Comparison of ENCODE assay signal across 16 cellular contexts in genomic region chr3:150080058-150080730, GRCh38.
DNase-seq lines count a peak whose midpoint lies in the region; ATAC-seq, FAIRE-seq and TF ChIP-seq lines count a peak whose summit lies in the region.
"Had no signal": no experiment of that assay in that cellular context is flagged by ENCODE, and none has a peak within 500 bp of the region (broad histone marks: within the 10 kb centered on the region; RNA-seq: fewer than 3 reads in every experiment).

No MANE protein-coding gene starts in this region.

- H3K27me3 ChIP-seq in RWPE2 (ENCODE audit: insufficient read depth, poor library complexity, severe bottlenecking) (no peaks in the 10 kb centered on the region), esophagus muscularis mucosa (no peaks in the 10 kb centered on the region), HepG2 (ENCODE audit: control insufficient read depth in 1 of 2, insufficient read depth in 2 of 2, low read length in 2 of 2) (0 out of 5 replicates have a peak, but pooled peaks cover 0 to 2% of the 10 kb centered on the region in 2 experiments)
- H3K27me3 ChIP-seq: body of pancreas had no signal

- peak; percentile 53 for DNase-seq in AG10803 (ENCODE audit: low read depth)
- DNase-seq in RWPE2 (ENCODE audit: low spot score) = no peak
- DNase-seq in esophagus muscularis mucosa (ENCODE audit: extremely low spot score) = peak; percentile 29
- DNase-seq in osteocyte (ENCODE audit: extremely low spot score, unreplicated experiment) = no peak
- no peak for DNase-seq in T-helper 1 cell
- DNase-seq in HepG2 (ENCODE audit: low spot score) = no peak
- no peak for DNase-seq in NCI-H1694 treated with DMSO at 0.1 percent for 48 hours (lab: John Stamatoyannopoulos, UW)
- DNase-seq: activated CD8-positive, alpha-beta memory T cell treated with anti-CD3 and anti-CD28 coated beads for 24 hours; activated gamma-delta T cell; body of pancreas; naive thymus-derived CD4-positive, alpha-beta T cell had no signal

- peaks cover 54% of the 10 kb centered on the region for H3K4me1 Mint-ChIP-seq in osteocyte (ENCODE audit: unreplicated experiment)

- no peak overlapping the region for H3K9ac ChIP-seq in HepG2 (ENCODE audit: insufficient read depth, low read depth, low read length)

- H3K36me3 ChIP-seq in RWPE2 (ENCODE audit: low read depth) (no peaks in the 10 kb centered on the region), esophagus muscularis mucosa (no peaks in the 10 kb centered on the region), HepG2 (replicated peaks in 1 of 2; ENCODE audit: control insufficient read depth in 1 of 2, insufficient read depth in 2 of 2, low read length in 2 of 2) (no peaks in the 10 kb centered on the region)

- in situ Hi-C loops in HepG2 (cut with HindIII; ENCODE audit: extremely low pct_ligation_motif_present, low pct_unique_long_range_greater_than_20kb) = no loop called here

- H3K27ac ChIP-seq in RWPE2 (ENCODE audit: poor library complexity, severe bottlenecking) (peak overlapping the region; percentile 81), esophagus muscularis mucosa (replicated peaks in 1 of 4) (peak overlapping the region in 1 of 4 donors; percentile 19), HepG2 (ENCODE audit: extremely low read length, insufficient read depth, low read length) (no peak overlapping the region)
- H3K27ac ChIP-seq: body of pancreas had no signal

- no peak overlapping the region for H2AFZ ChIP-seq in HepG2 (ENCODE audit: low read length)

- no peak for TF ChIP-seq CTCF in AG10803 (conservative IDR thresholded peaks at IDR 0.05; ENCODE audit: low read length)
- TF ChIP-seq CTCF in RWPE2 (IDR thresholded peaks at IDR 0.05; ENCODE audit: poor library complexity, severe bottlenecking) = no peak
- TF ChIP-seq CTCF in esophagus muscularis mucosa (IDR thresholded peaks at IDR 0.05) = no peak
- TF ChIP-seq CTCF in osteocyte (IDR thresholded peaks at IDR 0.05) = no peak
- no peak for TF ChIP-seq CTCF in HepG2 (CRISPR knock-in tag; IDR thresholded peaks at IDR 0.05)

- intact Hi-C loops in esophagus muscularis mucosa (cut with DNase I) (no loop called here), HepG2 (cut with micrococcal nuclease; ENCODE audit: unreplicated experiment) (no loop called here)

- 61% methylated on average over 4 of the region's 4 CpGs for WGBS in esophagus muscularis mucosa
- WGBS in HepG2 (ENCODE audit: low lambda C conversion rate) = 19% methylated on average over 4 of the region's 4 CpGs

- H3K9me3 Mint-ChIP-seq in osteocyte (ENCODE audit: unreplicated experiment) = no peaks in the 10 kb centered on the region
- H3K9me3 Mint-ChIP-seq: stimulated activated naive CD8-positive, alpha-beta T cell treated with anti-CD3 and anti-CD28 coated beads, Interleukin-15, Interleukin-2, amounts not matched to agents 100 ng/mL and 50 ng/mL, for 24 hours had no signal

- TF ChIP-seq RAD21 in HepG2 (CRISPR knock-in tag; IDR thresholded peaks at IDR 0.05) = no peak

- no peaks in the 10 kb centered on the region for H3K79me2 ChIP-seq in HepG2 (ENCODE audit: insufficient read depth, low read length)

- no peaks in the 10 kb centered on the region for H4K20me1 ChIP-seq in HepG2 (ENCODE audit: insufficient read depth, low read length)

- POLR2A ChIA-PET in HepG2 (lab: Yijun Ruan, JAX) = no interaction called here

- H3K4me3 Mint-ChIP-seq in osteocyte (ENCODE audit: unreplicated experiment) = no peak overlapping the region
- H3K4me3 Mint-ChIP-seq: naive thymus-derived CD4-positive, alpha-beta T cell; stimulated activated naive CD8-positive, alpha-beta T cell treated with anti-CD3 and anti-CD28 coated beads, Interleukin-15, Interleukin-2, amounts not matched to agents 100 ng/mL and 50 ng/mL, for 24 hours had no signal

- TF ChIP-seq EP300 in esophagus muscularis mucosa (IDR thresholded peaks at IDR 0.05) (no peak), HepG2 (IDR thresholded peaks at IDR 0.05; ENCODE audit: low read depth in 2 of 2, low read length in 2 of 2) (no peak), HepG2 (CRISPR knock-in tag; IDR thresholded peaks at IDR 0.05; ENCODE audit: borderline replicate concordance) (no peak)

- no peak for TF ChIP-seq POLR2A in esophagus muscularis mucosa (IDR thresholded peaks at IDR 0.05; ENCODE audit: low read depth)
- TF ChIP-seq POLR2A in HepG2 (IDR thresholded peaks at IDR 0.05; ENCODE audit: insufficient read depth in 1 of 2, low read depth in 2 of 2, low read length in 2 of 2) = no peak

- FAIRE-seq in HepG2 (lab: Jason Lieb, UNC) = no peak
- FAIRE-seq: D721Med had no signal

- H3K27me3 Mint-ChIP-seq in osteocyte (ENCODE audit: unreplicated experiment) = no peaks in the 10 kb centered on the region

- BruUV-seq in HepG2 (replicated peaks; lab: Mats Ljungman, UMichigan) = no TSS peak

- H3K36me3 Mint-ChIP-seq in osteocyte (ENCODE audit: unreplicated experiment) = no peaks in the 10 kb centered on the region
- H3K36me3 Mint-ChIP-seq: naive thymus-derived CD4-positive, alpha-beta T cell had no signal

- H3K9me3 ChIP-seq in RWPE2 (ENCODE audit: severe bottlenecking) (no peaks in the 10 kb centered on the region), esophagus muscularis mucosa (peaks cover 0 to 12% (median 11%) of the 10 kb centered on the region in 4 donors), HepG2 (ENCODE audit: low read length) (peaks cover 8% of the 10 kb centered on the region; the same call in 1 of the 2 replicates)

- no peak overlapping the region for H3K4me2 ChIP-seq in HepG2 (ENCODE audit: low read depth, low read length)

- no peak overlapping the region for H3K4me3 ChIP-seq in AG10803 (ENCODE audit: low read length)
- no peak overlapping the region for H3K4me3 ChIP-seq in RWPE2 (ENCODE audit: severe bottlenecking)
- no peak overlapping the region for H3K4me3 ChIP-seq in esophagus muscularis mucosa
- H3K4me3 ChIP-seq in HepG2 (replicated peaks in 1 of 3; ENCODE audit: insufficient read depth in 1 of 3, low read depth in 2 of 3, low read length in 3 of 3) = no peak overlapping the region
- H3K4me3 ChIP-seq: body of pancreas had no signal

- H3K4me1 ChIP-seq in RWPE2 (ENCODE audit: insufficient read depth, poor library complexity, severe bottlenecking) (peaks cover 50% of the 10 kb centered on the region), esophagus muscularis mucosa (peaks cover 11 to 36% (median 30%) of the 10 kb centered on the region in 4 donors), HepG2 (ENCODE audit: insufficient read depth, low read length) (no peaks in the 10 kb centered on the region)
- H3K4me1 ChIP-seq: body of pancreas had no signal

- CTCF ChIA-PET in HepG2 (lab: Yijun Ruan, JAX; ENCODE audit: low intra/inter-chr PET ratio, low total read pairs) = no interaction called here

- H3K27ac Mint-ChIP-seq in osteocyte (ENCODE audit: unreplicated experiment) = peak overlapping the region; percentile 94
- H3K27ac Mint-ChIP-seq: naive thymus-derived CD4-positive, alpha-beta T cell; stimulated activated naive CD8-positive, alpha-beta T cell treated with anti-CD3 and anti-CD28 coated beads, Interleukin-15, Interleukin-2, amounts not matched to agents 100 ng/mL and 50 ng/mL, for 24 hours had no signal

- ATAC-seq in RWPE2 (ENCODE audit: low read depth) (no peak), HG03457 (IDR thresholded peaks at IDR 0.05; ENCODE audit: unreplicated experiment) (no peak), HepG2 (no peak)
- ATAC-seq: body of pancreas; HCT116; naive thymus-derived CD4-positive, alpha-beta T cell; sciatic nerve had no signal

TF ChIP-seq in HepG2, 621 proteins besides CTCF, POLR2A, EP300 and RAD21:
- TF ChIP-seq ARNT2 (CRISPR knock-in tag; IDR thresholded peaks at IDR 0.05; ENCODE audit: low read depth) (no peak), ZNF605 (CRISPR knock-in tag; IDR thresholded peaks at IDR 0.05) (no peak), ZNF460 (CRISPR knock-in tag; IDR thresholded peaks at IDR 0.05; ENCODE audit: borderline replicate concordance) (no peak), ASH2L (IDR thresholded peaks at IDR 0.05; ENCODE audit: insufficient read length, low read depth, low read length) (no peak), TBL1XR1 (IDR thresholded peaks at IDR 0.05; ENCODE audit: borderline replicate concordance, low read length, partially characterized antibody) (no peak), HOXA3 (CRISPR knock-in tag; IDR thresholded peaks at IDR 0.05) (no peak), KLF12 (CRISPR knock-in tag; IDR thresholded peaks at IDR 0.05; ENCODE audit: borderline replicate concordance) (no peak), MZF1 (CRISPR knock-in tag; IDR thresholded peaks at IDR 0.05; ENCODE audit: borderline replicate concordance) (no peak), MXD3 (CRISPR knock-in tag; IDR thresholded peaks at IDR 0.05) (no peak)

Comparison
In these comparisons a context has a peak if more than half of its experiments do, and no peak if none do; other contexts are left out.
1. DNase-seq: peak in AG10803 (single experiment) and esophagus muscularis mucosa (single experiment); none in RWPE2 (single experiment), osteocyte (single experiment), T-helper 1 cell (0 of 5), HepG2 (single experiment) and NCI-H1694 treated with DMSO at 0.1 percent for 48 hours (single experiment).